Comparison of ENCODE assay signal across 8 cellular contexts in the genomic region with DNA sequence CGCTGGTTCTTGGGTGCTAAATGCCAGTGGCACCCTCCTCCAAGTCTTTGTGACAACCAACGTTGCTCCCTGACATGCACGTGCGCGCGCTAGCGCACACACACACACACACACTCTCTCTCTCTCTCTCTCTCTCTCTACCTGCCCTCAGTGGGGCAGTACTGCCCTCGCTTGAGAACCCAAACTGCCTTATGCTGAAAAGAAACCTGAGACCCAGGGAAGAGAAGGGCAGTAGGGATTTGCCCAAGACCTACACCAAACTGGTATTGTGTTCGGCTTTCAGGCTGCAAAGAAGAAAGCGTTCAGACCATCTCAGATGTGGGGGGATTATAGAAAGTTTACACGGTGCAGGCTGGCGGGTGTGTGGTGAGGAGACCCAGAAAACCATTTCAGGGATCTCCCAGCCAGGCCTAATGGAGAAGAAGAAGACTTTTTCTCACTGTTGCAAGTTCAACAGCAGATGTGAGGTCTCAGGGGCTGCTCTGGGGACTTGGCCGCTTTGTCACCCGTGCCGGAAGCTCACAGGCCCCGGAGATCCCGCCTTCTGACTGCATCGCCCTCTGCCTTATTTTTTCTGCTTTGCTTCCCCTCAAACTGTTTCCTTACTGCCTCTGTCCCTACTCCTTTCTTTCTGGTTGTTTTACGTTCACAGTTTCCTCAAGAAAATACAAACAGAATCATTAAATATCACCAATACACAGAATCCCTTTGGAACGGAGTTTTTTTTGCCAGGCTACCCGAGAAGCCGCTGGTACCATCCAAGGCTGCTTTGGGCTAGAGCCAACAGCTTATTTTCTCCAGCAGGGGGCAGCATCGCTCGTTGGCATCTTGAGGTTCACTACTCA.
DNase-seq lines count a peak whose midpoint lies in the region; ATAC-seq and TF ChIP-seq lines count a peak whose summit lies in the region.

No MANE protein-coding gene starts in this region.

- H3K9me3 Mint-ChIP-seq in activated naive CD4-positive, alpha-beta T cell treated with anti-CD3 and anti-CD28 coated beads, Interleukin-2, amount 50 U/mL, for 72 hours: no peaks in the 10 kb centered on the region

- H3K27me3 ChIP-seq in MG63: no peaks in the 10 kb centered on the region
- peaks cover 6% of the 10 kb centered on the region for H3K27me3 ChIP-seq in SJSA1 (replicated peaks)
- H3K27me3 ChIP-seq in rectal smooth muscle tissue (ENCODE audit: control insufficient read depth, insufficient read depth, low read length): peaks cover 2% of the 10 kb centered on the region
- no peaks in the 10 kb centered on the region for H3K27me3 ChIP-seq in vagina

- H3K27ac ChIP-seq in SJSA1 (no peak overlapping the region), rectal smooth muscle tissue (ENCODE audit: low read depth, low read length) (no peak overlapping the region), vagina (no peak overlapping the region)

- peak overlapping the region; percentile 82 to 91 for H3K27ac Mint-ChIP-seq in activated naive CD4-positive, alpha-beta T cell treated with anti-CD3 and anti-CD28 coated beads, Interleukin-2, amount 50 U/mL, for 72 hours

- no peaks in the 10 kb centered on the region for H3K36me3 ChIP-seq in MG63
- H3K36me3 ChIP-seq in SJSA1: no peaks in the 10 kb centered on the region
- no peaks in the 10 kb centered on the region for H3K36me3 ChIP-seq in rectal smooth muscle tissue (ENCODE audit: control insufficient read depth, insufficient read depth, low read length)
- H3K36me3 ChIP-seq in vagina: no peaks in the 10 kb centered on the region

- H3K4me3 ChIP-seq in GM08714 (ENCODE audit: low read length) (peak overlapping the region; percentile 57; the same call in 1 of the 2 replicates), MG63 (peak overlapping the region; percentile 39), SJSA1 (no peak overlapping the region), rectal smooth muscle tissue (ENCODE audit: low read length) (peak overlapping the region; percentile 62), vagina (peak overlapping the region; percentile 29 to 45)

- H3K4me1 ChIP-seq in SJSA1 (replicated peaks): no peaks in the 10 kb centered on the region
- H3K4me1 ChIP-seq in rectal smooth muscle tissue (ENCODE audit: control insufficient read depth, insufficient read depth, low read length): no peaks in the 10 kb centered on the region
- H3K4me1 ChIP-seq in vagina: peaks cover 21% of the 10 kb centered on the region

- peak overlapping the region; percentile 47 for H3K9ac ChIP-seq in rectal smooth muscle tissue (ENCODE audit: low read length)

- peaks cover 0 to 6% of the 10 kb centered on the region in 2 donors for H3K36me3 Mint-ChIP-seq in activated naive CD4-positive, alpha-beta T cell treated with anti-CD3 and anti-CD28 coated beads, Interleukin-2, amount 50 U/mL, for 72 hours

- peak; percentile 77 to 82 for ATAC-seq in activated naive CD4-positive, alpha-beta T cell treated with anti-CD3 and anti-CD28 coated beads, Interleukin-2, amount 50 U/mL, for 72 hours
- peak; percentile 69 for ATAC-seq in left ventricle myocardium superior

- H3K9me3 ChIP-seq in MG63: no peaks in the 10 kb centered on the region
- H3K9me3 ChIP-seq in SJSA1 (replicated peaks): no peaks in the 10 kb centered on the region
- no peaks in the 10 kb centered on the region for H3K9me3 ChIP-seq in vagina

- intact Hi-C loops in left ventricle myocardium superior (cut with micrococcal nuclease) (no loop called here), vagina (cut with DNase I) (no loop called here)

- DNase-seq in HCEC 1CT (peak; percentile 46), MG63 (peak; percentile 27), SJSA1 (ENCODE audit: low read depth in 1 of 2, low spot score in 2 of 2) (peak; percentile 16 to 50), left ventricle myocardium superior (peak; percentile 49), vagina (ENCODE audit: extremely low spot score in 2 of 2) (no peak)
- DNase-seq in activated naive CD4-positive, alpha-beta T cell treated with anti-CD3 and anti-CD28 coated beads, Interleukin-2, amount 50 U/mL, for 72 hours (ENCODE audit: low spot score in 2 of 2): peak; percentile 73 to 84

- peak; percentile 29 to 57 (median 38) for TF ChIP-seq CTCF in vagina (IDR thresholded peaks at IDR 0.05)

- no peak for TF ChIP-seq POLR2A in vagina (IDR thresholded peaks at IDR 0.05)

Comparison
In these comparisons a context has a peak if more than half of its experiments do, and no peak if none do; other contexts are left out.
1. DNase-seq: peak in HCEC 1CT (single experiment), MG63 (single experiment), SJSA1 (2 of 2), activated naive CD4-positive, alpha-beta T cell treated with anti-CD3 and anti-CD28 coated beads, Interleukin-2, amount 50 U/mL, for 72 hours (2 of 2) and left ventricle myocardium superior (single experiment); none in vagina (0 of 2).